8 cellular contexts compared by ENCODE assay signal in the genomic region with DNA sequence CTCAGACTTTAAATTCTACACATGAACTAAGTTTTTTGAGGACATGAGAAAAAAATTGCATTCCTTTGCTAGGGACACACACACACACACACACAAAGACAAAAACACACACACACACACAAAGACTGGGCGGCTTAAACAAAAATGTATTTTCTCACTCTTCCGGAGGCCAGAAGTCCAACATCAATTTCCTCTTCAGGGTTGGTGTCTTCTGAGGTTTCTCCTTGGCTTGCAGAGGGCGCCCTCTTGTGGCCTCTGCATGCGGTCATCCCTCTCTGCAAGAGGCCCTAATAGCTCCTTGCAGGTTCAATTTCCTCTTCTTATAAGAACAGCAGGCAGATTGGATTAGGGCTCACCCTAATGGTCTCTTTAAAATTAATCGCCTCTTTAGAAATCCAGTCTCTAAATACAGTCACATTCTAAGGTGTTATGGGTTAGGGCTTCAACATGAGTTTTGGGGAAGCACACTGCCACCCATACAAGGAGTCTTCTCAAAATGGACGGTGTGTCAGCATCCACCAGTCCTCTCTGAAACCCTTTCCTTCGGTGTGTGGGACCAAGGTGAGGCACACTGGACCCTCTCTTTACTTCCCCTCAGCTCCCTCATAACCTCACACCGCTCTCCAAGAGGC.
A peak's percentile ranks its signal among the peaks of the same experiment; 100 is the strongest.
DNase-seq lines count a peak whose midpoint lies in the region; ATAC-seq lines count a peak whose summit lies in the region.

No MANE protein-coding gene starts in this region.

- peak; percentile 68 for ATAC-seq in GM19328 (IDR thresholded peaks at IDR 0.05; ENCODE audit: unreplicated experiment)
- ATAC-seq in HG03460 (IDR thresholded peaks at IDR 0.05; ENCODE audit: unreplicated experiment): peak; percentile 73

- DNase-seq in C1 segment of cervical spinal cord (lab: John Stamatoyannopoulos, UW): peak in 12 of 14 donors; percentile 21 to 73 (median 45)
- DNase-seq in NCI-H510A treated with DMSO at 0.1 percent for 48 hours (lab: John Stamatoyannopoulos, UW): peak; percentile 43
- peak; percentile 89 for DNase-seq in activated CD4-positive, alpha-beta T cell treated with anti-CD3 and anti-CD28 coated beads for 48 hours
- DNase-seq in dedifferentiated amniotic fluid mesenchymal stem cell (ENCODE audit: extremely low spot score): peak; percentile 83
- peak; percentile 96 for DNase-seq in left kidney (ENCODE audit: low read depth, low spot score)
- peak; percentile 84 to 88 for DNase-seq in stimulated activated CD4-positive, alpha-beta T cell treated with anti-CD3 and anti-CD28 coated beads, Interleukin-2, amount 100 ng/mL, for 24 hours

Comparison
In these comparisons a context has a peak if more than half of its experiments do, and no peak if none do; other contexts are left out.
1. Peak in every context shown above with its lines: DNase-seq and ATAC-seq.
2. DNase-seq: peak in every context shown above with its lines; median percentile 96 in left kidney; 89 in activated CD4-positive, alpha-beta T cell treated with anti-CD3 and anti-CD28 coated beads for 48 hours; 86 in stimulated activated CD4-positive, alpha-beta T cell treated with anti-CD3 and anti-CD28 coated beads, Interleukin-2, amount 100 ng/mL, for 24 hours; 83 in dedifferentiated amniotic fluid mesenchymal stem cell; 45 in C1 segment of cervical spinal cord; 43 in NCI-H510A treated with DMSO at 0.1 percent for 48 hours.